12 cellular contexts compared by ENCODE assay signal in the genomic region with DNA sequence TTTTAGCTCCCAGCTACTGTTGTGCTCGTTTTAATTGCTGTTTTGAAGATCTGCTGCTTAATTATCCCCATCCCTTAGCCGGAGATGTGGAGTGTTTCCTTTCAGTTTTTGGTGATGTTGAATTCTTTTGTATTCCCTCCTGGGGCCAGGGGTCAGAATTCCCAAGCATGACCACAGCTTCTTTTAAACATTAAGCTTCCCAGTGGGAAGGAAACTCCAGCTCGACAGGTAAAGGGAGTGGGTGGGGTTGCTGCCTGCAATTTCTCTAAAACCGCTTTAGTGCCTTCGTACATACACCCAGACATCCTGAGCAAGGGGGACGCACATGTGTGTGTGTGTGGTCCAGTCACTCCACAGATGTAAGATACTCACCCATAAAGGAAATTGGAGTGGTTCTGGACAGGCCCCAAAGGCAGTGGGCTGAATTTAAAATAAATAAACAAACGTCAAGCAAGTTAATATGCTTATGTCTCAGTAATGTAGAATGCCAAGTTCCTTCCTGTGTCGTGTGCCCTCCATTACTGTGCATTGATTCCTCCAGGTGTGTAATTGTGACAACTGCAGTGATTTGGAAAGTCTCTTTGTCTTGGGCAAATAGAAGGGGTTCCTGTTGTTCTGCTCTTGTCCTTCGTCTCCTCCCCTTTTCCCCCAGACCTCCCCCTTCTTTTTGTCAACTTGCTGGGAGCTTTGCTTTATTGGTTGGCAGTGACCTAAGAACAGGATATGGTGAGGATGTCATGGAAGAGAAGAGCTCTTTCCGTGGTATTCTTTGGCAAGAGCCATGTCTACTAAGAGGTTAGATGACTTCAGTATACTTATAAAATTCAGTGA. TPM values are rescaled to one million over a fixed set of nuclear protein-coding genes. Genes with fewer than 3 reads are reported as not detected.
A peak's percentile ranks its signal among the peaks of the same experiment; 100 is the strongest.
DNase-seq lines count a peak whose midpoint lies in the region; ATAC-seq and TF ChIP-seq lines count a peak whose summit lies in the region.
"Had no signal": no experiment of that assay in that cellular context is flagged by ENCODE, and none has a peak within 500 bp of the region (broad histone marks: within the 10 kb centered on the region; RNA-seq: fewer than 3 reads in every experiment).

No MANE protein-coding gene starts in this region.

- TF ChIP-seq POLR2A in spleen (IDR thresholded peaks at IDR 0.05) = no peak

- H3K27me3 ChIP-seq in spleen (replicated peaks in 1 of 7) (no peaks in the 10 kb centered on the region), brain microvascular endothelial cell (replicated peaks) (no peaks in the 10 kb centered on the region)

- intact Hi-C loops in spleen (cut with DNase I; ENCODE audit: low total_unique reads) = no loop called here

- in situ Hi-C loops in brain microvascular endothelial cell (cut with HindIII; ENCODE audit: low pct_ligation_motif_present, low sequenced_read_pairs) = no loop called here

- DNase-seq in NCI-H748 (lab: John Stamatoyannopoulos, UW; ENCODE audit: unreplicated experiment) = peak; percentile 0
- no peak for DNase-seq in NCI-H748 treated with DMSO at 0.1 percent for 48 hours (lab: John Stamatoyannopoulos, UW)
- DNase-seq in NCI-H345 (lab: John Stamatoyannopoulos, UW) = peak; percentile 11
- peak; percentile 43 for DNase-seq in fibroblast of gingiva (ENCODE audit: low read depth)
- DNase-seq in spleen = no peak
- no peak for DNase-seq in brain microvascular endothelial cell
- DNase-seq: activated CD4-positive, alpha-beta T cell treated with anti-CD3 and anti-CD28 coated beads, Interleukin-2, amount 50 U/mL, for 1 hour; GOT3; stimulated activated CD4-positive, alpha-beta T cell treated with anti-CD3 and anti-CD28 coated beads, Interleukin-2, amount 100 ng/mL, for 24 hours had no signal

- ATAC-seq in HG03460 (IDR thresholded peaks at IDR 0.05; ENCODE audit: unreplicated experiment) = no peak
- no peak for ATAC-seq in GM21723 (IDR thresholded peaks at IDR 0.05; ENCODE audit: unreplicated experiment)
- ATAC-seq: left lobe of liver had no signal

- H3K4me3 ChIP-seq in spleen (no peak overlapping the region), brain microvascular endothelial cell (ENCODE audit: low read depth, low read length) (no peak overlapping the region)

- 59 to 64% (median 61%) methylated on average over 10 of the region's 10 CpGs for WGBS in spleen, 5 donors

- H3K27ac ChIP-seq in spleen (peak overlapping the region in 7 of 8 donors; percentile 0 to 88 (median 47)), brain microvascular endothelial cell (no peak overlapping the region)

- H3K9me3 ChIP-seq in spleen = no peaks in the 10 kb centered on the region

- H3K4me1 ChIP-seq in spleen = peaks cover 6 to 93% (median 35%) of the 10 kb centered on the region in 6 donors

- TF ChIP-seq CTCF in spleen (IDR thresholded peaks at IDR 0.05 in 8 of 11, conservative IDR thresholded peaks at IDR 0.05 in 3 of 11) (no peak), brain microvascular endothelial cell (IDR thresholded peaks at IDR 0.05; ENCODE audit: low read depth, low read length, missing control alignments) (no peak)

- peaks cover 0 to 80% (median 30%) of the 10 kb centered on the region in 6 donors for H3K36me3 ChIP-seq in spleen
- H3K36me3 ChIP-seq in brain microvascular endothelial cell (replicated peaks) = peaks cover 2% of the 10 kb centered on the region

RNA-seq across cellular contexts. Expression of a gene that starts 19.2 kb away (rescaled TPM):
- 10 to 100 TPM; 40.4 to 77.7 (median 55.0) TPM for total RNA-seq in spleen
- polyA plus RNA-seq in spleen = 10 to 100 TPM; 39.1 to 52.5 (median 43.3) TPM

RNA-seq across cellular contexts. Expression of a gene that starts 43.3 kb away (rescaled TPM):
- 10 to 100 TPM; 56.3 to 99.3 (median 88.2) TPM for total RNA-seq in spleen
- 100 to 1,000 TPM; 100 to 176 (median 161) TPM for polyA plus RNA-seq in spleen

Comparison
In these comparisons a context has a peak if more than half of its experiments do, and no peak if none do; other contexts are left out.
1. DNase-seq: peak in NCI-H748 (single experiment), NCI-H345 (single experiment) and fibroblast of gingiva (single experiment); none in NCI-H748 treated with DMSO at 0.1 percent for 48 hours (single experiment), spleen (single experiment) and brain microvascular endothelial cell (single experiment).